12 cellular contexts compared by ENCODE assay signal in the genomic region with DNA sequence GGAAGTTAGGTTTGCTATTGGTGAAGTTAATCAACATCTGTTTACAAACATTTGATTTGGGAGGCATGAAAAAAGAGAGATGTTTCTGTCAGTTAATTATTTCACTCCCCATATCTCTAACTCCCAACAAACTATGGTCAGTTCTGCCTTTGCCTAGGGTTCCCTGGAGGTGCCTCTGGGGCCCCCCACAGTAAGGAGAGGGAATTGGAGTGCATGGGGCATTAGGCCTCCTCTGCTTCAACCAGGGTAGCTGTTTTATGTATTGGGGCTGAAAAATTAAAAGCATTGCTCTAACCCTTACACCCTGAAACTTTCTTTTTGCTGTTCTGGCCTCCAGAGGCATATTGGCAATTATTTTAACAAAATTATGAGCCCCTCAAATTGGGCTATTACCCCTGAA. TPM values are rescaled to one million over a fixed set of nuclear protein-coding genes. Genes with fewer than 3 reads are reported as not detected.
A peak's percentile ranks its signal among the peaks of the same experiment; 100 is the strongest.
DNase-seq lines count a peak whose midpoint lies in the region; ATAC-seq, FAIRE-seq and TF ChIP-seq lines count a peak whose summit lies in the region.
"Had no signal": no experiment of that assay in that cellular context is flagged by ENCODE, and none has a peak within 500 bp of the region (broad histone marks: within the 10 kb centered on the region; RNA-seq: fewer than 3 reads in every experiment).

No MANE protein-coding gene starts in this region.

- no peaks in the 10 kb centered on the region for H3K9me3 ChIP-seq in A549
- H3K9me3 ChIP-seq in muscle layer of duodenum (ENCODE audit: control insufficient read depth in 1 of 2, low read length in 2 of 2), result no peaks in the 10 kb centered on the region
- H3K9me3 ChIP-seq: BLaER1 treated with 17β-estradiol and CSF1 and Interleukin-3, amounts not matched to agents 10 nM and 100 nM had no signal

- peak overlapping the region; percentile 47 for H3K4me3 Mint-ChIP-seq in HFFc6
- H3K4me3 Mint-ChIP-seq: stimulated activated naive CD8-positive, alpha-beta T cell treated with anti-CD3 and anti-CD28 coated beads, Interleukin-15, amount 100 ng/mL, for 72 hours; T-helper 17 cell had no signal

- CTCF ChIA-PET in A549 (lab: Yijun Ruan, JAX), result interaction anchor here (0.8 to 10.0 kb wide), 9 partner anchors 9 to 125 kb away, joined by 3 to 146 read pairs (median 4); partner anchors contain the start of gene RUSC2

- no peak for TF ChIP-seq POLR2A in A549 (IDR thresholded peaks at IDR 0.05; ENCODE audit: low read length)

- no peak for TF ChIP-seq EP300 in A549 (IDR thresholded peaks at IDR 0.05)

- ATAC-seq in A549 (no peak), HG02938 (IDR thresholded peaks at IDR 0.05; ENCODE audit: unreplicated experiment) (no peak), HG03135 (IDR thresholded peaks at IDR 0.05; ENCODE audit: unreplicated experiment) (no peak)
- ATAC-seq: stimulated activated naive CD8-positive, alpha-beta T cell treated with anti-CD3 and anti-CD28 coated beads, Interleukin-15, amount 100 ng/mL, for 72 hours; T-helper 17 cell had no signal

- no peak for TF ChIP-seq CTCF in A549 (IDR thresholded peaks at IDR 0.05)
- peak; percentile 48 for TF ChIP-seq CTCF in HFFc6 (IDR thresholded peaks at IDR 0.05)
- no peak for TF ChIP-seq CTCF in coronary artery (IDR thresholded peaks at IDR 0.05)

- H3K27me3 ChIP-seq in muscle layer of duodenum (ENCODE audit: low read depth, low read length), result no peaks in the 10 kb centered on the region
- H3K27me3 ChIP-seq: BLaER1 treated with 17β-estradiol and CSF1 and Interleukin-3, amounts not matched to agents 10 nM and 100 nM had no signal

- H3K9me3 Mint-ChIP-seq in HFFc6, result no peaks in the 10 kb centered on the region
- H3K9me3 Mint-ChIP-seq: stimulated activated naive CD8-positive, alpha-beta T cell treated with anti-CD3 and anti-CD28 coated beads, Interleukin-15, amount 100 ng/mL, for 72 hours had no signal

- no peak for FAIRE-seq in A549 (lab: Jason Lieb, UNC)

- H3K27ac Mint-ChIP-seq in HFFc6, result peak overlapping the region; percentile 92
- H3K27ac Mint-ChIP-seq: stimulated activated naive CD8-positive, alpha-beta T cell treated with anti-CD3 and anti-CD28 coated beads, Interleukin-15, amount 100 ng/mL, for 72 hours; T-helper 17 cell had no signal

- POLR2A ChIA-PET in A549 (lab: Yijun Ruan, JAX), result interaction anchor here (1.7 to 1.8 kb wide), 2 partner anchors 11 to 33 kb away, joined by 5 to 7 read pairs; partner anchors contain the start of gene RUSC2

- no peaks in the 10 kb centered on the region for H3K27me3 Mint-ChIP-seq in HFFc6 (ENCODE audit: insufficient read depth)
- H3K27me3 Mint-ChIP-seq: stimulated activated naive CD8-positive, alpha-beta T cell treated with anti-CD3 and anti-CD28 coated beads, Interleukin-15, amount 100 ng/mL, for 72 hours; T-helper 17 cell had no signal

- no peak overlapping the region for H3K4me3 ChIP-seq in A549
- H3K4me3 ChIP-seq in coronary artery, result no peak overlapping the region
- H3K4me3 ChIP-seq in muscle layer of duodenum (ENCODE audit: low read depth in 1 of 2, low read length in 2 of 2), result no peak overlapping the region
- H3K4me3 ChIP-seq: BLaER1 treated with 17β-estradiol and CSF1 and Interleukin-3, amounts not matched to agents 10 nM and 100 nM had no signal

- H3K4me1 ChIP-seq in A549 (peaks cover 91% of the 10 kb centered on the region), muscle layer of duodenum (ENCODE audit: control insufficient read depth in 1 of 2, insufficient read depth in 2 of 2, low read length in 2 of 2) (peaks cover 35 to 61% of the 10 kb centered on the region in 2 donors)

- H3K36me3 ChIP-seq in muscle layer of duodenum (ENCODE audit: control insufficient read depth in 1 of 2, insufficient read depth in 2 of 2, low read length in 2 of 2), result no peaks in the 10 kb centered on the region

- peak overlapping the region; percentile 70 for H3K4me2 ChIP-seq in A549
- H3K4me2 ChIP-seq: BLaER1 treated with 17β-estradiol and CSF1 and Interleukin-3, amounts not matched to agents 10 nM and 100 nM had no signal

- peaks cover 84% of the 10 kb centered on the region for H3K4me1 Mint-ChIP-seq in HFFc6 (ENCODE audit: low read depth)
- H3K4me1 Mint-ChIP-seq: stimulated activated naive CD8-positive, alpha-beta T cell treated with anti-CD3 and anti-CD28 coated beads, Interleukin-15, amount 100 ng/mL, for 72 hours; T-helper 17 cell had no signal

- peaks cover 5% of the 10 kb centered on the region for H3K36me3 Mint-ChIP-seq in HFFc6 (ENCODE audit: low read depth)

- H3K27ac ChIP-seq in A549 (peak overlapping the region; percentile 95 to 96), coronary artery (peak overlapping the region; percentile 90 to 94), muscle layer of duodenum (ENCODE audit: low read length) (peak overlapping the region; percentile 90)
- H3K27ac ChIP-seq: BLaER1 treated with 17β-estradiol and CSF1 and Interleukin-3, amounts not matched to agents 10 nM and 100 nM had no signal

- DNase-seq in A549 (ENCODE audit: low read depth in 1 of 2, low spot score in 1 of 2), result no peak
- DNase-seq in HFFc6, result no peak
- no peak for DNase-seq in coronary artery (ENCODE audit: low spot score)
- DNase-seq in stimulated activated CD8-positive, alpha-beta memory T cell treated with anti-CD3 and anti-CD28 coated beads, Interleukin-4, amount 100 ng/mL, for 48 hours, result no peak
- no peak for DNase-seq in NCI-H2171 (lab: John Stamatoyannopoulos, UW)
- DNase-seq: NCI-H2029 treated with DMSO at 0.1 percent for 48 hours; stimulated activated naive CD8-positive, alpha-beta T cell treated with anti-CD3 and anti-CD28 coated beads, Interleukin-15, amount 100 ng/mL, for 72 hours; T-helper 17 cell had no signal

- peak in 1 of 2 experiments; percentile 27; a peak in 1 of 5 replicates for TF ChIP-seq RAD21 in A549 (conservative IDR thresholded peaks at IDR 0.05 in 1 of 2, IDR thresholded peaks at IDR 0.05 in 1 of 2)

TF ChIP-seq in A549, 52 proteins besides CTCF, POLR2A, EP300 and RAD21:
- TF ChIP-seq NR3C1 (IDR thresholded peaks at IDR 0.05) (no peak), TFCP2L1 (CRISPR knock-in tag; IDR thresholded peaks at IDR 0.05) (no peak), NPAS2 (CRISPR knock-in tag; IDR thresholded peaks at IDR 0.05; ENCODE audit: borderline replicate concordance) (no peak), RARB (CRISPR knock-in tag; IDR thresholded peaks at IDR 0.05) (no peak), HOXB13 (CRISPR knock-in tag; IDR thresholded peaks at IDR 0.05; ENCODE audit: low read depth) (no peak), CBX2 (IDR thresholded peaks at IDR 0.05; ENCODE audit: borderline replicate concordance, low read depth) (no peak), MYC (IDR thresholded peaks at IDR 0.05; ENCODE audit: borderline replicate concordance, low read length) (no peak), EHMT2 (IDR thresholded peaks at IDR 0.05; ENCODE audit: low read depth) (no peak)
- TF ChIP-seq, protein P1, sequence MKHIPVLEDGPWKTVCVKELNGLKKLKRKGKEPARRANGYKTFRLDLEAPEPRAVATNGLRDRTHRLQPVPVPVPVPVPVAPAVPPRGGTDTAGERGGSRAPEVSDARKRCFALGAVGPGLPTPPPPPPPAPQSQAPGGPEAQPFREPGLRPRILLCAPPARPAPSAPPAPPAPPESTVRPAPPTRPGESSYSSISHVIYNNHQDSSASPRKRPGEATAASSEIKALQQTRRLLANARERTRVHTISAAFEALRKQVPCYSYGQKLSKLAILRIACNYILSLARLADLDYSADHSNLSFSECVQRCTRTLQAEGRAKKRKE (CRISPR knock-in tag; IDR thresholded peaks at IDR 0.05; ENCODE audit: low read depth), result no peak

RNA-seq across cellular contexts. Expression of gene RUSC2, which starts 32.3 kb away (rescaled TPM):
- 15.9 and 16.8 TPM in 2 replicates for polyA plus RNA-seq in A549 (2011; rRNA removed)
- 17.6 and 25.3 TPM in 2 replicates for polyA plus RNA-seq in A549 (2012; cell fraction: cytosol; rRNA removed)
- 67.7 and 81.9 TPM in 2 replicates for polyA plus RNA-seq in A549 (2012; cell fraction: nucleus; rRNA removed)
- polyA plus RNA-seq in A549 (2017; fragmentation: RNase III; extraction: RNeasy Plus Mini Kit Qiagen cat#74134 plus additional on column Dnase treatment), result 21.0 to 21.6 TPM (median 21.2 TPM) in 3 replicates
- 77.7 and 84.8 TPM in 2 replicates for polyA minus RNA-seq in A549 (2011; rRNA and poly(A)+ RNA removed)
- total RNA-seq in HFFc6 (2021; fragmentation: NEBNext Ultra II Directional; extraction: Animal tissue kit (Norgen Biotek cat#: 25700)), result 10 to 100 TPM; 54.0 to 70.7 (median 59.9) TPM
